ENCODE assay signal across 1 cellular context in the genomic region with DNA sequence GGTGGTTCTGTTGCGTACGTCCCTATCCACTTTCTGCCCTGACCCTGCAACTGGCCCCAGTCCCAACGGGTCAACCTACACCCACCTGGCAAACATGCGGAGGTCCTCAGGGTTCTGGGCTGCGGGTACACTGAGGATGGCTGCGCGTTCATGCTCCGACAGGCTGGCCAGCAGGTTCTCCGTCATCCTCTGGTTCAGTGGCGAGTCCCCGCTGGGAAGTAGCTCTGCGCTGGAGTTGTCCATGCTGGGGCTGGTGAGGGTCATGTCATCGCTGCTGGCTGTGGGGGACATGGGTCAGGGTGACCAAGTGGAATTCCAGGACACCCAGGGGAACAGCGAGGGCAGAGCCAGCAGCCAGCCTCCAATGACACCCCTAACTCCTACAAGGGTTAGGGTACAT.
TF ChIP-seq lines count a peak whose summit lies in the region.

No MANE protein-coding gene starts in this region.

TF ChIP-seq in K562, 482 proteins besides CTCF, POLR2A, EP300 and RAD21:
- TF ChIP-seq, protein P1, sequence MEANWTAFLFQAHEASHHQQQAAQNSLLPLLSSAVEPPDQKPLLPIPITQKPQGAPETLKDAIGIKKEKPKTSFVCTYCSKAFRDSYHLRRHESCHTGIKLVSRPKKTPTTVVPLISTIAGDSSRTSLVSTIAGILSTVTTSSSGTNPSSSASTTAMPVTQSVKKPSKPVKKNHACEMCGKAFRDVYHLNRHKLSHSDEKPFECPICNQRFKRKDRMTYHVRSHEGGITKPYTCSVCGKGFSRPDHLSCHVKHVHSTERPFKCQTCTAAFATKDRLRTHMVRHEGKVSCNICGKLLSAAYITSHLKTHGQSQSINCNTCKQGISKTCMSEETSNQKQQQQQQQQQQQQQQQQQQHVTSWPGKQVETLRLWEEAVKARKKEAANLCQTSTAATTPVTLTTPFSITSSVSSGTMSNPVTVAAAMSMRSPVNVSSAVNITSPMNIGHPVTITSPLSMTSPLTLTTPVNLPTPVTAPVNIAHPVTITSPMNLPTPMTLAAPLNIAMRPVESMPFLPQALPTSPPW (CRISPR knock-in tag; IDR thresholded peaks at IDR 0.05), result no peak
- TF ChIP-seq POLR2G (IDR thresholded peaks at IDR 0.05; ENCODE audit: low read depth, low read length), result peak; percentile 51
